Comparison of ENCODE assay signal across 19 cellular contexts in the genomic region with DNA sequence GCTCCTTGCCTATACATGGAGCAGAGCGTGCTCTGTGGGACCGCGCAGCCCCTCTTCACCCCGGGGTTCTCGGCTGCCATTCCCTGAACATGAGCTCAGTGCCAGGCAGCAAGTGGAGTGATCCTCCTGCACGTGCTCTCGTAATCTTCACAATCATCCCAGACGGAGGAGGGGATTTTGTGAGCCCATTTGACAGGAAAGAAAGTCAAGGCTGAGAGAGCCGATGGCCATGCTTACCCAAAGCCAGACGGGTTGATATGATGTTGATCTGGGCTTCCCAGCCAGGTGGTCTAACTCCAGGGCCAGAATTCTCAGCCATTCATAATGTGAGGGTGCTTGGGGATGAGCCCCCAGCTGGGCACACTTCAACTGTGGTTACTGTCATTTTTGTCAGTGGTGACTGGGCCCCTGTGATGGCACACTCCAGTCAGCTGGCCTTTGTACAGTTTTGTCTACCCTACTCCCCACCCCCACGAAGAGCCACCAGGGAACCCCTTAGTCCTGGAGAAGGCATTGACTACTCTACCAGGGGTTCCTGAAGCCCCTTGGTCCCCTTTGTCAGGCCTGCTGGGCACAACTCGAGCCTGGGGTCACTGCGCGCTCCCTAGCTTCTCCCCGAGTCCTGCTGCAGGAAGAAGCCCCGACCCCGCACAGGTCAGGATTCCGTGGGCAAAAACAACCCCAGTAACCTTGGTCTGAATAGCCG. TPM values are rescaled to one million over a fixed set of nuclear protein-coding genes. Genes with fewer than 3 reads are reported as not detected.
DNase-seq lines count a peak whose midpoint lies in the region; ATAC-seq and TF ChIP-seq lines count a peak whose summit lies in the region.
"Had no signal": no experiment of that assay in that cellular context is flagged by ENCODE, and none has a peak within 500 bp of the region (broad histone marks: within the 10 kb centered on the region; RNA-seq: fewer than 3 reads in every experiment).

No MANE protein-coding gene starts in this region.

- H3K27me3 ChIP-seq in GM23338 (ENCODE audit: insufficient read depth) (peaks cover 44% of the 10 kb centered on the region), MM.1S (replicated peaks; ENCODE audit: insufficient read depth, low read length) (peaks cover 73% of the 10 kb centered on the region)

- no peaks in the 10 kb centered on the region for H3K9me3 ChIP-seq in MM.1S (replicated peaks; ENCODE audit: insufficient read depth, low read length)
- H3K9me3 ChIP-seq: esophagus muscularis mucosa, upper lobe of right lung had no signal

- DNase-seq in GM23338 (ENCODE audit: low spot score): no peak
- no peak for DNase-seq in retinal pigment epithelial cell (ENCODE audit: low read depth)
- no peak for DNase-seq in MM.1S
- no peak for DNase-seq in activated T-helper 1 cell treated with anti-CD3 and anti-CD28 coated beads, Interleukin-12 subunit alpha, Interleukin-12 subunit beta, Interleukin-2, Interleukin-4 antibody, amounts not matched to agents 30 ng/mL and 10 ng/mL and 1 ng/mL, durations not matched to agents 14 hours and 24 hours and 36 hours (ENCODE audit: low spot score)
- no peak for DNase-seq in NCI-H82 (lab: John Stamatoyannopoulos, UW)
- DNase-seq: activated naive CD8-positive, alpha-beta T cell treated with anti-CD3 and anti-CD28 coated beads, Interleukin-2, amount 10 ng/mL, durations not matched to agents 7 days and 5 days; COR-L47; kidney glomerular epithelial cell; NCI-H1417 treated with DMSO at 0.1 percent for 48 hours; NCI-H2171; upper lobe of right lung had no signal

- H3K27ac Mint-ChIP-seq in GM23338: no peak overlapping the region
- H3K27ac Mint-ChIP-seq in activated T-helper 1 cell treated with anti-CD3 and anti-CD28 coated beads, Interleukin-12 subunit alpha, Interleukin-12 subunit beta, Interleukin-2, Interleukin-4 antibody, amounts not matched to agents 30 ng/mL and 10 ng/mL and 1 ng/mL, durations not matched to agents 14 hours and 24 hours and 36 hours: no peak overlapping the region
- H3K27ac Mint-ChIP-seq: activated naive CD8-positive, alpha-beta T cell treated with anti-CD3 and anti-CD28 coated beads, Interleukin-2, amount 10 ng/mL, durations not matched to agents 7 days and 5 days; stimulated activated naive CD8-positive, alpha-beta T cell treated with anti-CD3 and anti-CD28 coated beads, Interleukin-15, Interleukin-2, amounts not matched to agents 100 ng/mL and 50 ng/mL, for 24 hours had no signal

- H3K4me2 ChIP-seq in GM23338: peak overlapping the region; percentile 92
- H3K4me2 ChIP-seq in MM.1S (ENCODE audit: low read depth, low read length): no peak overlapping the region

- H3K36me3 ChIP-seq in GM23338 (ENCODE audit: insufficient read depth) (no peaks in the 10 kb centered on the region), MM.1S (replicated peaks; ENCODE audit: insufficient read depth, low read length) (no peaks in the 10 kb centered on the region)
- H3K36me3 ChIP-seq: cardiac muscle cell, esophagus muscularis mucosa, upper lobe of right lung had no signal

- H3K79me2 ChIP-seq in GM23338 (replicated peaks; ENCODE audit: insufficient read depth) (no peaks in the 10 kb centered on the region), MM.1S (ENCODE audit: low read length) (no peaks in the 10 kb centered on the region)

- peaks cover 14% of the 10 kb centered on the region; the same call in 2 of the 3 replicates for H3K4me1 Mint-ChIP-seq in GM23338
- H3K4me1 Mint-ChIP-seq in activated T-helper 1 cell treated with anti-CD3 and anti-CD28 coated beads, Interleukin-12 subunit alpha, Interleukin-12 subunit beta, Interleukin-2, Interleukin-4 antibody, amounts not matched to agents 30 ng/mL and 10 ng/mL and 1 ng/mL, durations not matched to agents 14 hours and 24 hours and 36 hours (ENCODE audit: low read depth): no peaks in the 10 kb centered on the region

- H3K27me3 Mint-ChIP-seq in GM23338 (ENCODE audit: insufficient read depth, low read depth, poor library complexity): peaks cover 39% of the 10 kb centered on the region
- H3K27me3 Mint-ChIP-seq in activated T-helper 1 cell treated with anti-CD3 and anti-CD28 coated beads, Interleukin-12 subunit alpha, Interleukin-12 subunit beta, Interleukin-2, Interleukin-4 antibody, amounts not matched to agents 30 ng/mL and 10 ng/mL and 1 ng/mL, durations not matched to agents 14 hours and 24 hours and 36 hours (ENCODE audit: insufficient read depth): peaks cover 42% of the 10 kb centered on the region

- peak overlapping the region; percentile 79 for H3K4me3 ChIP-seq in GM23338
- peak overlapping the region; percentile 60 for H3K4me3 ChIP-seq in WI38 (ENCODE audit: low read depth, low read length)
- peak overlapping the region; percentile 65 for H3K4me3 ChIP-seq in iPS-11a (ENCODE audit: low read depth, low read length)
- peak overlapping the region; percentile 44 for H3K4me3 ChIP-seq in retinal pigment epithelial cell (ENCODE audit: low read length)
- no peak overlapping the region for H3K4me3 ChIP-seq in MM.1S (ENCODE audit: low read length)
- H3K4me3 ChIP-seq: upper lobe of right lung had no signal

- H2AFZ ChIP-seq in GM23338 (peak overlapping the region; percentile 99), MM.1S (ENCODE audit: low read length) (no peak overlapping the region)

- intact Hi-C loops in activated T-helper 1 cell treated with anti-CD3 and anti-CD28 coated beads, Interleukin-12 subunit alpha, Interleukin-12 subunit beta, Interleukin-2, Interleukin-4 antibody, amounts not matched to agents 30 ng/mL and 10 ng/mL and 1 ng/mL, durations not matched to agents 14 hours and 24 hours and 36 hours (cut with micrococcal nuclease): no loop called here

- H3K4me1 ChIP-seq in GM23338 (ENCODE audit: insufficient read depth) (peaks cover 21% of the 10 kb centered on the region; the same call in 1 of the 2 replicates), MM.1S (ENCODE audit: low read length) (no peaks in the 10 kb centered on the region)
- H3K4me1 ChIP-seq: upper lobe of right lung had no signal

- H3K27ac ChIP-seq in GM23338 (ENCODE audit: low read depth) (no peak overlapping the region), MM.1S (ENCODE audit: low read length) (no peak overlapping the region)
- H3K27ac ChIP-seq: cardiac muscle cell, esophagus muscularis mucosa, upper lobe of right lung had no signal

- TF ChIP-seq CTCF in GM23338 (conservative IDR thresholded peaks at IDR 0.05; ENCODE audit: low read depth in 2 of 2): no peak
- no peak for TF ChIP-seq CTCF in WI38 (IDR thresholded peaks at IDR 0.05; ENCODE audit: low read depth, low read length)
- no peak for TF ChIP-seq CTCF in retinal pigment epithelial cell (conservative IDR thresholded peaks at IDR 0.05; ENCODE audit: low read depth, low read length)
- TF ChIP-seq CTCF in MM.1S (IDR thresholded peaks at IDR 0.05; ENCODE audit: low read length): no peak

- no peaks in the 10 kb centered on the region for H3K9me2 ChIP-seq in GM23338 (ENCODE audit: insufficient read depth)
- no peaks in the 10 kb centered on the region for H3K9me2 ChIP-seq in MM.1S (replicated peaks; ENCODE audit: insufficient read depth, low read length)

- H3F3A ChIP-seq in GM23338 (replicated peaks; ENCODE audit: low read depth) (peaks cover 5% of the 10 kb centered on the region; the same call in 1 of the 2 replicates), MM.1S (ENCODE audit: insufficient read depth, low read length) (no peaks in the 10 kb centered on the region)

- peaks cover 22% of the 10 kb centered on the region; the same call in 2 of the 3 replicates for H3K9me3 Mint-ChIP-seq in GM23338
- H3K9me3 Mint-ChIP-seq in activated T-helper 1 cell treated with anti-CD3 and anti-CD28 coated beads, Interleukin-12 subunit alpha, Interleukin-12 subunit beta, Interleukin-2, Interleukin-4 antibody, amounts not matched to agents 30 ng/mL and 10 ng/mL and 1 ng/mL, durations not matched to agents 14 hours and 24 hours and 36 hours: no peaks in the 10 kb centered on the region
- H3K9me3 Mint-ChIP-seq: activated naive CD8-positive, alpha-beta T cell treated with anti-CD3 and anti-CD28 coated beads, Interleukin-2, amount 10 ng/mL, durations not matched to agents 7 days and 5 days; stimulated activated naive CD8-positive, alpha-beta T cell treated with anti-CD3 and anti-CD28 coated beads, Interleukin-15, Interleukin-2, amounts not matched to agents 100 ng/mL and 50 ng/mL, for 24 hours had no signal

- H3K36me3 Mint-ChIP-seq in GM23338 (ENCODE audit: low read depth): peaks cover 17% of the 10 kb centered on the region
- H3K36me3 Mint-ChIP-seq in activated T-helper 1 cell treated with anti-CD3 and anti-CD28 coated beads, Interleukin-12 subunit alpha, Interleukin-12 subunit beta, Interleukin-2, Interleukin-4 antibody, amounts not matched to agents 30 ng/mL and 10 ng/mL and 1 ng/mL, durations not matched to agents 14 hours and 24 hours and 36 hours (ENCODE audit: low read depth): no peaks in the 10 kb centered on the region
- H3K36me3 Mint-ChIP-seq: activated naive CD8-positive, alpha-beta T cell treated with anti-CD3 and anti-CD28 coated beads, Interleukin-2, amount 10 ng/mL, durations not matched to agents 7 days and 5 days had no signal

- no peak overlapping the region for H3K9ac ChIP-seq in MM.1S (ENCODE audit: low read length)

- H4K20me1 ChIP-seq in GM23338 (replicated peaks; ENCODE audit: insufficient read depth): no peaks in the 10 kb centered on the region
- no peaks in the 10 kb centered on the region for H4K20me1 ChIP-seq in MM.1S (ENCODE audit: insufficient read depth, low read length)

- peak overlapping the region; percentile 81 for H3K4me3 Mint-ChIP-seq in GM23338
- H3K4me3 Mint-ChIP-seq in activated T-helper 1 cell treated with anti-CD3 and anti-CD28 coated beads, Interleukin-12 subunit alpha, Interleukin-12 subunit beta, Interleukin-2, Interleukin-4 antibody, amounts not matched to agents 30 ng/mL and 10 ng/mL and 1 ng/mL, durations not matched to agents 14 hours and 24 hours and 36 hours: no peak overlapping the region
- H3K4me3 Mint-ChIP-seq: activated naive CD8-positive, alpha-beta T cell treated with anti-CD3 and anti-CD28 coated beads, Interleukin-2, amount 10 ng/mL, durations not matched to agents 7 days and 5 days; stimulated activated naive CD8-positive, alpha-beta T cell treated with anti-CD3 and anti-CD28 coated beads, Interleukin-15, Interleukin-2, amounts not matched to agents 100 ng/mL and 50 ng/mL, for 24 hours had no signal

- peak; percentile 21 for ATAC-seq in GM23338
- ATAC-seq: upper lobe of right lung had no signal

TF ChIP-seq in GM23338, 12 proteins besides CTCF, POLR2A, EP300 and RAD21 (continues in another document):
- no peak for TF ChIP-seq EZH2phosphoT487 (IDR thresholded peaks at IDR 0.05; ENCODE audit: unreplicated experiment)
- TF ChIP-seq ZNF331 (CRISPR knock-in tag; IDR thresholded peaks at IDR 0.05; ENCODE audit: low read depth): no peak

RNA-seq across cellular contexts. Expression of a gene that starts 1.5 kb away (rescaled TPM):
- total RNA-seq in GM23338 (2014; rRNA removed; shearing (Covaris generic)): 4.6 and 10.9 TPM in 2 replicates
- 1.3 and 1.8 TPM in 2 replicates for polyA plus RNA-seq in GM23338 (2016; fragmentation: Nextera tagmentation; extraction: Ambion mirVana)
- total RNA-seq in activated T-helper 1 cell treated with anti-CD3 and anti-CD28 coated beads, Interleukin-12 subunit alpha, Interleukin-12 subunit beta, Interleukin-2, Interleukin-4 antibody, amounts not matched to agents 30 ng/mL and 10 ng/mL and 1 ng/mL, durations not matched to agents 14 hours and 24 hours and 36 hours: not detected in 2 replicates
- total RNA-seq: activated CD8-positive, alpha-beta memory T cell treated with anti-CD3 and anti-CD28 coated beads for 36 hours; activated naive CD8-positive, alpha-beta T cell treated with anti-CD3 and anti-CD28 coated beads, Interleukin-2, amount 10 ng/mL, durations not matched to agents 7 days and 5 days; SK-MEL-5; T-helper 2 cell treated with Interferon-gamma antibody and Interleukin-4, amounts not matched to agents 100 ng/mL and 5 ng/mL, for 36 hours; upper lobe of right lung had no signal
